In the genomic region with DNA sequence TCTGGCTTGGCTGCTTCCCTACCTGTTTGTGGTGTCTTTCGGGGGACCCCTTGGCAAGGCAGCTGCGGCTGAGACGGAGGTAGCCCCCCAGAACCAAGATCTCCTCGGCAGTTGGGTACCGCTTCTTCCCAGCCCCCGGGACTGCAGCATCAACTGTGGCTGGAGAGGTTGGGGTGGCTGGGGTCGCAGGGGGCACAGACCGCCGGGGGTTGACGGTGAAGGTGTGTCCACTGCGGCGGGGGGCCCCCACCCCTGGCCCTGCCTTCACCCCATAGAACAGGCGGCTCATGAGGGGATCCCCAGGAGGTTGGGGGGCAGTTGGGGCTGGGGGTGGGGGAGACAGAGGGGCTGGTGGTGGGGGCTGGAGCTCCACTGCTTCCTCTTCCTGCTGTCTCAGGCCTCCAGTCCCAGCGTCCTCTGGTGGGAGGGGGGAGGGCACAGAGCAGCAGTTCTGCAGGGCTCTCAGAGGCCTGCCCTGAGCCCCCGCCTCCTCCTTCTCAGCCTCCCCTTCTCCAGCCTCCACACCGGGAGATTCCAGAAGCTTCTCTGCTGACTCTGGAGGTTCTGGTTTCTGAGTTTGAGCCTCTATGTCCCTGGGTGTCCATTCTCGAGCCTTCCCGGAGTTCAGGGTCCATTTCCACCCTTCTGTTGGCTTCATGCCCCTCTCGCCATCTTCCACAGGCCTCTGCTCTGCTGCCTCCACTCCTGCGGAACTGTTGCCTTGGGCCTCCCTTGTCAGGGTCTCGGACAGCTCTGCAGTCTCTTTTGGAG, we compare ENCODE assay signal across 8 cellular contexts. TPM values are rescaled to one million over a fixed set of nuclear protein-coding genes. Genes with fewer than 3 reads are reported as not detected.
DNase-seq lines count a peak whose midpoint lies in the region; ATAC-seq and TF ChIP-seq lines count a peak whose summit lies in the region.

No MANE protein-coding gene starts in this region.

- intact Hi-C loops in OCI-LY7 (cut with micrococcal nuclease; ENCODE audit: unreplicated experiment): loop anchor here (5.0 to 10.0 kb wide), 2 partner anchors 67 to 810 kb away; a partner anchor contains a TSS

- peaks cover 92% of the 10 kb centered on the region for H3K79me2 ChIP-seq in OCI-LY7 (ENCODE audit: insufficient read depth, low read depth, low read length)

- H3K9me3 Mint-ChIP-seq in activated naive CD4-positive, alpha-beta T cell treated with anti-CD3 and anti-CD28 coated beads, Interleukin-2, amount 50 U/mL, for 72 hours: no peaks in the 10 kb centered on the region

- peaks cover 68 to 78% of the 10 kb centered on the region in 2 donors for H3K36me3 Mint-ChIP-seq in activated naive CD4-positive, alpha-beta T cell treated with anti-CD3 and anti-CD28 coated beads, Interleukin-2, amount 50 U/mL, for 72 hours

- H3K9me3 ChIP-seq in OCI-LY7 (ENCODE audit: low read length) (no peaks in the 10 kb centered on the region), right atrium auricular region (no peaks in the 10 kb centered on the region)

- ATAC-seq in activated naive CD4-positive, alpha-beta T cell treated with anti-CD3 and anti-CD28 coated beads, Interleukin-2, amount 50 U/mL, for 72 hours: no peak
- ATAC-seq in GM19035 (IDR thresholded peaks at IDR 0.05; ENCODE audit: unreplicated experiment): no peak
- no peak for ATAC-seq in GM19467 (IDR thresholded peaks at IDR 0.05; ENCODE audit: unreplicated experiment)

- no TSS peak for BruUV-seq in OCI-LY7 (replicated peaks; lab: Mats Ljungman, UMichigan)

- H3K4me1 ChIP-seq in OCI-LY7 (ENCODE audit: insufficient read depth, low read length, poor library complexity, severe bottlenecking): peaks cover 43% of the 10 kb centered on the region
- H3K4me1 ChIP-seq in right atrium auricular region: peaks cover 0 to 88% of the 10 kb centered on the region in 2 donors

- no peak overlapping the region for H2AFZ ChIP-seq in OCI-LY7 (ENCODE audit: low read length)

- TF ChIP-seq CTCF in OCI-LY7 (conservative IDR thresholded peaks at IDR 0.05; ENCODE audit: low read length): no peak
- no peak for TF ChIP-seq CTCF in right atrium auricular region (IDR thresholded peaks at IDR 0.05)

- H3K27ac ChIP-seq in OCI-LY7 (ENCODE audit: low read depth, low read length, poor library complexity, severe bottlenecking): peak overlapping the region; percentile 95
- H3K27ac ChIP-seq in right atrium auricular region: peak overlapping the region; percentile 99

- POLR2A ChIA-PET in OCI-LY7 (lab: Charles Lee): interaction anchor here (0.8 to 2.7 kb wide), 4 partner anchors 9 to 38 kb away, joined by 4 to 14 read pairs (median 5); a partner anchor contains a TSS

- H3K27ac Mint-ChIP-seq in activated naive CD4-positive, alpha-beta T cell treated with anti-CD3 and anti-CD28 coated beads, Interleukin-2, amount 50 U/mL, for 72 hours: peak overlapping the region; percentile 97 to 99

- H3K4me3 ChIP-seq in OCI-LY7 (ENCODE audit: low read depth, low read length, poor library complexity, severe bottlenecking): peak overlapping the region; percentile 95
- H3K4me3 ChIP-seq in right atrium auricular region: peak overlapping the region; percentile 83 to 90
- H3K4me3 ChIP-seq in skeletal muscle cell (ENCODE audit: low read depth, low read length): peak overlapping the region; percentile 90

- CTCF ChIA-PET in OCI-LY7 (lab: Charles Lee; ENCODE audit: unreplicated experiment): interaction anchor here (0.6 to 1.0 kb wide), 2 partner anchors 39 to 143 kb away, joined by 3 read pairs; no protein-coding TSS in a partner anchor

- peaks cover 13% of the 10 kb centered on the region; the same call in 1 of the 2 replicates for H4K20me1 ChIP-seq in OCI-LY7 (ENCODE audit: insufficient read depth, low read length)

- peak; percentile 79 for DNase-seq in GDM1 (lab: John Stamatoyannopoulos, UW)
- DNase-seq in OCI-LY7 (ENCODE audit: low spot score): peak; percentile 71
- DNase-seq in activated naive CD4-positive, alpha-beta T cell treated with anti-CD3 and anti-CD28 coated beads, Interleukin-2, amount 50 U/mL, for 72 hours (ENCODE audit: low spot score in 2 of 2): no peak
- DNase-seq in right atrium auricular region (ENCODE audit: low spot score): no peak
- no peak for DNase-seq in skeletal muscle cell (ENCODE audit: low read depth)
- DNase-seq in NCI-H2196 (lab: John Stamatoyannopoulos, UW; ENCODE audit: unreplicated experiment): no peak

- peak overlapping the region; percentile 99 for H3K4me2 ChIP-seq in OCI-LY7 (ENCODE audit: low read length)

- H3K9me2 ChIP-seq in OCI-LY7 (ENCODE audit: insufficient read depth, low read length): no peaks in the 10 kb centered on the region

- H3K27me3 ChIP-seq in right atrium auricular region: no peaks in the 10 kb centered on the region

- peaks cover 64% of the 10 kb centered on the region for H3K36me3 ChIP-seq in OCI-LY7 (ENCODE audit: insufficient read depth, low read length)
- peaks cover 28% of the 10 kb centered on the region for H3K36me3 ChIP-seq in right atrium auricular region

RNA-seq across cellular contexts. Expression of a gene that starts 1.9 kb away (rescaled TPM):
- 65.2 and 66.9 TPM in 2 replicates for total RNA-seq in OCI-LY7 (2014; rRNA removed; shearing (Covaris generic))
- total RNA-seq in OCI-LY7 (2022) (106 and 109 TPM in 2 replicates), right atrium auricular region (10 to 100 TPM; 17.5 to 33.2 TPM)
- total RNA-seq in activated naive CD4-positive, alpha-beta T cell treated with anti-CD3 and anti-CD28 coated beads, Interleukin-2, amount 50 U/mL, for 72 hours: 100 to 1,000 TPM; 184 to 274 TPM

RNA-seq across cellular contexts. Expression of a gene that starts 6.2 kb away (rescaled TPM):
- 13.6 and 18.6 TPM in 2 replicates for total RNA-seq in OCI-LY7 (2014; rRNA removed; shearing (Covaris generic))
- total RNA-seq in OCI-LY7 (2022) (36.7 and 44.0 TPM in 2 replicates), right atrium auricular region (1 to 10 TPM; 2.2 to 4.2 TPM)
- total RNA-seq in activated naive CD4-positive, alpha-beta T cell treated with anti-CD3 and anti-CD28 coated beads, Interleukin-2, amount 50 U/mL, for 72 hours: 10 to 100 TPM; 35.7 to 53.5 TPM

RNA-seq across cellular contexts. Expression of a gene that starts 11.8 kb away (rescaled TPM):
- total RNA-seq in OCI-LY7 (2014; rRNA removed; shearing (Covaris generic)): 27.1 and 30.5 TPM in 2 replicates
- total RNA-seq in OCI-LY7 (2022) (32.1 and 37.5 TPM in 2 replicates), right atrium auricular region (10 to 100 TPM; 13.7 to 23.6 TPM)
- total RNA-seq in activated naive CD4-positive, alpha-beta T cell treated with anti-CD3 and anti-CD28 coated beads, Interleukin-2, amount 50 U/mL, for 72 hours: 10 to 100 TPM; 31.7 to 37.5 TPM

RNA-seq across cellular contexts. Expression of a gene that starts 32.5 kb away (rescaled TPM):
- total RNA-seq in OCI-LY7 (2014; rRNA removed; shearing (Covaris generic)): 35.0 and 41.6 TPM in 2 replicates
- total RNA-seq in OCI-LY7 (2022) (107 and 133 TPM in 2 replicates), right atrium auricular region (10 to 100 TPM in 1 of 2 donors, 1 to 10 TPM in 1; 6.7 to 12.3 TPM)
- 100 to 1,000 TPM in 1 of 2 donors, 10 to 100 TPM in 1; 84.2 to 127 TPM for total RNA-seq in activated naive CD4-positive, alpha-beta T cell treated with anti-CD3 and anti-CD28 coated beads, Interleukin-2, amount 50 U/mL, for 72 hours

RNA-seq across cellular contexts. Expression of a gene that starts 35.6 kb away (rescaled TPM):
- 1,287 and 1,346 TPM in 2 replicates for total RNA-seq in OCI-LY7 (2014; rRNA removed; shearing (Covaris generic))
- 1,244 and 1,350 TPM in 2 replicates for total RNA-seq in OCI-LY7 (2022)
- 1,000 to 10,000 TPM; 1,507 to 1,783 TPM for total RNA-seq in activated naive CD4-positive, alpha-beta T cell treated with anti-CD3 and anti-CD28 coated beads, Interleukin-2, amount 50 U/mL, for 72 hours
- 100 to 1,000 TPM; 121 to 236 TPM for total RNA-seq in right atrium auricular region

Comparison
In these comparisons a context has a peak if more than half of its experiments do, and no peak if none do; other contexts are left out.
1. DNase-seq: peak in GDM1 (single experiment) and OCI-LY7 (single experiment); none in activated naive CD4-positive, alpha-beta T cell treated with anti-CD3 and anti-CD28 coated beads, Interleukin-2, amount 50 U/mL, for 72 hours (0 of 2), right atrium auricular region (single experiment), skeletal muscle cell (single experiment) and NCI-H2196 (single experiment).
2. Peak in every context shown above with its lines, with median percentiles within 50 percentile points of each other: H3K4me3 ChIP-seq.